10 cellular contexts compared by ENCODE assay signal in genomic region chr21:31729622-31730343, GRCh38. TPM values are rescaled to one million over a fixed set of nuclear protein-coding genes. Genes with fewer than 3 reads are reported as not detected.
DNase-seq lines count a peak whose midpoint lies in the region; ATAC-seq, FAIRE-seq and TF ChIP-seq lines count a peak whose summit lies in the region.
"Had no signal": no experiment of that assay in that cellular context is flagged by ENCODE, and none has a peak within 500 bp of the region (broad histone marks: within the 10 kb centered on the region; RNA-seq: fewer than 3 reads in every experiment).

No MANE protein-coding gene starts in this region.

- H3K9me3 ChIP-seq in heart left ventricle (no peaks in the 10 kb centered on the region), astrocyte (ENCODE audit: insufficient read depth, low read depth, low read length) (no peaks in the 10 kb centered on the region), liver (ENCODE audit: control insufficient read depth in 4 of 4, low read length in 3 of 4) (no peaks in the 10 kb centered on the region), upper lobe of right lung (no peaks in the 10 kb centered on the region)

- 54 to 57% (median 56%) methylated on average over 4 of the region's 4 CpGs for WGBS in heart left ventricle, 4 donors
- WGBS in liver = 39% methylated on average over 4 of the region's 4 CpGs

- peak overlapping the region; percentile 97 for H3K4me3 Mint-ChIP-seq in astrocyte (ENCODE audit: unreplicated experiment)
- H3K4me3 Mint-ChIP-seq: central memory CD8-positive, alpha-beta T cell had no signal

- ATAC-seq in heart left ventricle (no peak), Right ventricle myocardium superior (ENCODE audit: poor library complexity) (no peak), upper lobe of right lung (no peak), HG03520 (IDR thresholded peaks at IDR 0.05; ENCODE audit: unreplicated experiment) (no peak)
- no peak for ATAC-seq in activated CD4-positive, CD25-positive, alpha-beta regulatory T cell treated with anti-CD3 and anti-CD28 coated beads, Interleukin-2, amount 50 U/mL, for 24 hours

- H3K36me3 ChIP-seq in heart left ventricle (no peaks in the 10 kb centered on the region), astrocyte (ENCODE audit: insufficient read depth, low read length) (no peaks in the 10 kb centered on the region), liver (ENCODE audit: control insufficient read depth in 4 of 4, insufficient read depth in 3 of 4, low read depth in 1 of 4, low read length in 3 of 4) (peaks cover 0 to 2% (median 0%) of the 10 kb centered on the region in 4 donors), upper lobe of right lung (no peaks in the 10 kb centered on the region)

- no peak for DNase-seq in heart left ventricle
- no peak for DNase-seq in Right ventricle myocardium superior
- DNase-seq in astrocyte (ENCODE audit: low read depth) = no peak
- no peak for DNase-seq in upper lobe of right lung
- no peak for DNase-seq in ureter (ENCODE audit: low spot score)

- TF ChIP-seq CTCF in heart left ventricle (IDR thresholded peaks at IDR 0.05) = no peak
- no peak for TF ChIP-seq CTCF in astrocyte (IDR thresholded peaks at IDR 0.05; ENCODE audit: insufficient read depth, low read depth, low read length)
- no peak for TF ChIP-seq CTCF in liver (IDR thresholded peaks at IDR 0.05; ENCODE audit: low read depth, low read length, missing input control)
- no peak for TF ChIP-seq CTCF in upper lobe of right lung (IDR thresholded peaks at IDR 0.05)

- H3K9me3 Mint-ChIP-seq in astrocyte (ENCODE audit: unreplicated experiment) = no peaks in the 10 kb centered on the region
- H3K9me3 Mint-ChIP-seq: central memory CD8-positive, alpha-beta T cell; IgD-negative memory B cell had no signal

- no peak overlapping the region for H3K27ac ChIP-seq in heart left ventricle
- H3K27ac ChIP-seq in astrocyte (ENCODE audit: low read depth, low read length) = no peak overlapping the region
- peak overlapping the region; percentile 3 to 11 for H3K27ac ChIP-seq in liver (ENCODE audit: low read depth in 1 of 2, low read length in 2 of 2)
- no peak overlapping the region for H3K27ac ChIP-seq in upper lobe of right lung

- no peaks in the 10 kb centered on the region for H3K27me3 Mint-ChIP-seq in astrocyte (ENCODE audit: low read depth, unreplicated experiment)
- H3K27me3 Mint-ChIP-seq: central memory CD8-positive, alpha-beta T cell; IgD-negative memory B cell had no signal

- H3K4me1 Mint-ChIP-seq in astrocyte (ENCODE audit: low read depth, unreplicated experiment) = peaks cover 8% of the 10 kb centered on the region

- no peak for TF ChIP-seq RAD21 in liver (IDR thresholded peaks at IDR 0.05)

- no peak overlapping the region for H2AFZ ChIP-seq in astrocyte (ENCODE audit: low read depth, low read length)

- H3K27ac Mint-ChIP-seq in astrocyte (ENCODE audit: unreplicated experiment) = no peak overlapping the region

- intact Hi-C loops in heart left ventricle (cut with DNase I) (loop anchor here in 1 of 10 donors (5.0 kb wide), 1 partner anchor 72 kb away; the partner anchor contains the start of gene SOD1), Right ventricle myocardium superior (cut with DNase I) (no loop called here), upper lobe of right lung (cut with DNase I) (no loop called here)

- H3K4me1 ChIP-seq in heart left ventricle (peaks cover 16 to 68% (median 48%) of the 10 kb centered on the region in 12 donors), astrocyte (ENCODE audit: insufficient read depth, low read length) (peaks cover 24% of the 10 kb centered on the region), liver (ENCODE audit: control insufficient read depth in 4 of 4, insufficient read depth in 4 of 4, low read length in 3 of 4) (peaks cover 9 to 58% (median 41%) of the 10 kb centered on the region in 4 donors), upper lobe of right lung (peaks cover 40% of the 10 kb centered on the region)

- H3K36me3 Mint-ChIP-seq in astrocyte (ENCODE audit: low read depth, unreplicated experiment) = no peaks in the 10 kb centered on the region

- peak overlapping the region; percentile 96 for H3K4me2 ChIP-seq in astrocyte (ENCODE audit: low read length)

- peaks cover 59% of the 10 kb centered on the region for H4K20me1 ChIP-seq in astrocyte (ENCODE audit: insufficient read depth, low read length)

- H3K27me3 ChIP-seq in heart left ventricle = no peaks in the 10 kb centered on the region
- H3K27me3 ChIP-seq in astrocyte (ENCODE audit: insufficient read depth, low read length) = no peaks in the 10 kb centered on the region
- no peaks in the 10 kb centered on the region for H3K27me3 ChIP-seq in liver (ENCODE audit: control insufficient read depth in 4 of 4, insufficient read depth in 4 of 4, low read length in 3 of 4)
- H3K27me3 ChIP-seq in upper lobe of right lung = no peaks in the 10 kb centered on the region

- H3K9ac ChIP-seq in astrocyte (ENCODE audit: low read length) (peak overlapping the region; percentile 94), liver (ENCODE audit: low read depth in 1 of 2, low read length in 2 of 2) (no peak overlapping the region)

- H3K4me3 ChIP-seq in heart left ventricle (peak overlapping the region in 9 of 12 donors; percentile 70 to 99 (median 90)), astrocyte (ENCODE audit: insufficient read depth, low read depth, low read length) (peak overlapping the region; percentile 95), liver (ENCODE audit: low read depth in 1 of 3, low read length in 3 of 3) (peak overlapping the region; percentile 76 to 100 (median 77)), upper lobe of right lung (peak overlapping the region; percentile 97)

- no peak for FAIRE-seq in astrocyte (lab: Jason Lieb, UNC)

- H3K79me2 ChIP-seq in astrocyte (ENCODE audit: insufficient read depth, low read length) = peaks cover 68% of the 10 kb centered on the region

- no peak for TF ChIP-seq POLR2A in heart left ventricle (IDR thresholded peaks at IDR 0.05)

TF ChIP-seq in liver, 16 proteins besides CTCF, POLR2A, EP300 and RAD21:
- no peak for TF ChIP-seq HNF4A (conservative IDR thresholded peaks at IDR 0.05)
- TF ChIP-seq YY1 (IDR thresholded peaks at IDR 0.05) = peak; percentile 5
- no peak for TF ChIP-seq GABPA (IDR thresholded peaks at IDR 0.05 in 1 of 2, conservative IDR thresholded peaks at IDR 0.05 in 1 of 2)
- TF ChIP-seq ATF3 (IDR thresholded peaks at IDR 0.05) = no peak
- no peak for TF ChIP-seq FOXA2 (IDR thresholded peaks at IDR 0.05)
- TF ChIP-seq REST (IDR thresholded peaks at IDR 0.05) = no peak
- no peak for TF ChIP-seq HNF4G (IDR thresholded peaks at IDR 0.05)
- no peak for TF ChIP-seq JUND (IDR thresholded peaks at IDR 0.05)

RNA-seq across cellular contexts. Expression of gene SCAF4, which starts 2.1 kb away (rescaled TPM):
- 10 to 100 TPM in 8 of 9 donors, 1 to 10 TPM in 1; 9.3 to 25.8 (median 17.3) TPM for total RNA-seq in heart left ventricle
- polyA plus RNA-seq in heart left ventricle = 10 to 100 TPM in 1 of 2 donors, 1 to 10 TPM in 1; 7.8 to 10.2 TPM
- 15.4 TPM for total RNA-seq in Right ventricle myocardium superior
- total RNA-seq in astrocyte = 28.7 and 32.9 TPM in 2 replicates
- 10 to 100 TPM; 10.1 to 11.1 TPM for total RNA-seq in liver
- 1 to 10 TPM; 7.1 to 8.4 TPM for polyA plus RNA-seq in liver
- total RNA-seq in upper lobe of right lung = 32.7 TPM
- total RNA-seq in ureter = 44.2 TPM

Comparison
In these comparisons a context has a peak if more than half of its experiments do, and no peak if none do; other contexts are left out.
1. H3K27ac ChIP-seq: peak in liver (2 of 2); none in heart left ventricle (0 of 12), astrocyte (single experiment) and upper lobe of right lung (single experiment).
2. Peak in every context shown above with its lines, with median percentiles within 50 percentile points of each other: H3K4me3 ChIP-seq.